In genomic region chr18:35513181-35513932, GRCh38 we compare ENCODE assay signal across 9 cellular contexts. TPM values are rescaled to one million over a fixed set of nuclear protein-coding genes. Genes with fewer than 3 reads are reported as not detected.
DNase-seq lines count a peak whose midpoint lies in the region; ATAC-seq and TF ChIP-seq lines count a peak whose summit lies in the region.
"Had no signal": no experiment of that assay in that cellular context is flagged by ENCODE, and none has a peak within 500 bp of the region (broad histone marks: within the 10 kb centered on the region; RNA-seq: fewer than 3 reads in every experiment).

No MANE protein-coding gene starts in this region.

- POLR2A ChIA-PET in BJ (lab: Charles Lee), result no interaction called here

- DNase-seq in BJ (ENCODE audit: low read depth) (peak; percentile 47), SJCRH30 (peak; percentile 6 to 22), glomerular visceral epithelial cell (ENCODE audit: extremely low spot score) (peak; percentile 82), trophoblast cell (peak; percentile 80 to 84)
- DNase-seq in activated CD4-positive, CD25-positive, alpha-beta regulatory T cell treated with anti-CD3 and anti-CD28 coated beads, Interleukin-2, amount 50 U/mL, for 72 hours, result no peak
- no peak for DNase-seq in activated CD8-positive, alpha-beta memory T cell treated with anti-CD3 and anti-CD28 coated beads, Interleukin-2, amount 50 U/mL, for 4 hours
- DNase-seq: NCI-H526 treated with DMSO at 0.1 percent for 48 hours had no signal

- H2AK5ac ChIP-seq in trophoblast cell (ENCODE audit: low read length), result no peak overlapping the region

- H3K27me3 ChIP-seq in BJ (ENCODE audit: control insufficient read depth, insufficient read depth, low read length) (0 out of 2 replicates have a peak, but pooled peaks cover 2% of the 10 kb centered on the region), SJCRH30 (no peaks in the 10 kb centered on the region), trophoblast cell (ENCODE audit: insufficient read depth, low read length) (no peaks in the 10 kb centered on the region)

- H3K79me1 ChIP-seq in trophoblast cell (ENCODE audit: low read length), result peaks cover 54% of the 10 kb centered on the region

- no peaks in the 10 kb centered on the region for H3K4me1 ChIP-seq in SJCRH30
- peaks cover 37 to 50% of the 10 kb centered on the region in 2 experiments for H3K4me1 ChIP-seq in trophoblast cell (ENCODE audit: control insufficient read depth in 1 of 2, insufficient read depth in 2 of 2, low read length in 2 of 2)

- TF ChIP-seq CTCF in BJ (IDR thresholded peaks at IDR 0.05; ENCODE audit: insufficient read depth, low read depth, low read length), result no peak

- no peak overlapping the region for H3K27ac ChIP-seq in SJCRH30
- peak overlapping the region; percentile 83 for H3K27ac ChIP-seq in trophoblast cell (ENCODE audit: low read depth, low read length)

- H2BK12ac ChIP-seq in trophoblast cell (ENCODE audit: low read length), result peak overlapping the region; percentile 63

- WGBS in trophoblast cell (ENCODE audit: extremely low coverage, insufficient coverage, insufficient read length), result no CpG with 5 or more reads among the region's 7 CpGs

- no peak overlapping the region for H4K12ac ChIP-seq in trophoblast cell (ENCODE audit: low read depth, low read length)

- no peak overlapping the region for H3K23ac ChIP-seq in trophoblast cell (ENCODE audit: low read length)

- no peak overlapping the region for H3K4ac ChIP-seq in trophoblast cell (ENCODE audit: low read depth, low read length)

- ATAC-seq in GM21619 (IDR thresholded peaks at IDR 0.05; ENCODE audit: unreplicated experiment) (no peak), GM21737 (IDR thresholded peaks at IDR 0.05; ENCODE audit: unreplicated experiment) (no peak)

- H3K79me2 ChIP-seq in trophoblast cell (ENCODE audit: control insufficient read depth, insufficient read depth, low read length, poor library complexity), result peaks cover 2% of the 10 kb centered on the region

- no peak overlapping the region for H2AFZ ChIP-seq in trophoblast cell (ENCODE audit: insufficient read depth, low read length, poor library complexity)

- H3K9ac ChIP-seq in trophoblast cell (ENCODE audit: low read length), result no peak overlapping the region

- no peak overlapping the region for H4K8ac ChIP-seq in trophoblast cell (ENCODE audit: low read depth, low read length)

- CTCF ChIA-PET in BJ (lab: Yijun Ruan, JAX), result interaction anchor here (0.6 kb wide), 1 partner anchor 11 kb away, joined by 3 read pairs; no protein-coding TSS in a partner anchor

- H2BK5ac ChIP-seq in trophoblast cell (ENCODE audit: low read depth, low read length, poor library complexity), result peak overlapping the region; percentile 58

- peak overlapping the region; percentile 1 for H3K14ac ChIP-seq in trophoblast cell (ENCODE audit: low read length)

- peak overlapping the region; percentile 28 for H2BK120ac ChIP-seq in trophoblast cell (ENCODE audit: insufficient read depth, low read length, poor library complexity)

- no peaks in the 10 kb centered on the region for H3K9me3 ChIP-seq in SJCRH30 (replicated peaks)
- no peaks in the 10 kb centered on the region for H3K9me3 ChIP-seq in trophoblast cell (ENCODE audit: insufficient read depth, low read depth, low read length)

- peak overlapping the region; percentile 21 for H3K4me2 ChIP-seq in trophoblast cell (ENCODE audit: low read length)

- peak overlapping the region; percentile 17 for H3K18ac ChIP-seq in trophoblast cell (ENCODE audit: low read length)

- peak overlapping the region; percentile 56 for H4K91ac ChIP-seq in trophoblast cell (ENCODE audit: low read depth, low read length)

- no peaks in the 10 kb centered on the region for H3K36me3 ChIP-seq in BJ (ENCODE audit: control insufficient read depth, insufficient read depth, low read length)
- H3K36me3 ChIP-seq in SJCRH30, result no peaks in the 10 kb centered on the region
- no peaks in the 10 kb centered on the region for H3K36me3 ChIP-seq in trophoblast cell (ENCODE audit: control insufficient read depth in 1 of 2, insufficient read depth in 2 of 2, low read length in 2 of 2)

- H3K4me3 ChIP-seq in BJ (ENCODE audit: low read depth, low read length) (no peak overlapping the region), SJCRH30 (no peak overlapping the region), trophoblast cell (ENCODE audit: low read depth, low read length) (no peak overlapping the region)

RNA-seq across cellular contexts. Expression of gene INO80C, which starts 15.6 kb away (rescaled TPM):
- polyA plus RNA-seq in BJ (2011; rRNA removed), result 8.3 and 9.2 TPM in 2 replicates
- 3.3 and 6.1 TPM in 2 replicates for polyA minus RNA-seq in BJ (2011; rRNA and poly(A)+ RNA removed)
- 6.0 and 7.3 TPM in 2 replicates for total RNA-seq in SJCRH30 (2014; rRNA removed; shearing (Covaris generic))
- 23.4 and 24.5 TPM in 2 replicates for polyA plus RNA-seq in trophoblast cell (2013)

Comparison
In these comparisons a context has a peak if more than half of its experiments do, and no peak if none do; other contexts are left out.
1. DNase-seq: peak in BJ (single experiment), SJCRH30 (2 of 2), glomerular visceral epithelial cell (single experiment) and trophoblast cell (2 of 2); none in activated CD4-positive, CD25-positive, alpha-beta regulatory T cell treated with anti-CD3 and anti-CD28 coated beads, Interleukin-2, amount 50 U/mL, for 72 hours (single experiment) and activated CD8-positive, alpha-beta memory T cell treated with anti-CD3 and anti-CD28 coated beads, Interleukin-2, amount 50 U/mL, for 4 hours (single experiment).